ENCODE assay signal across 10 cellular contexts in genomic region chr1:64042331-64043100, GRCh38.
DNase-seq lines count a peak whose midpoint lies in the region; ATAC-seq and TF ChIP-seq lines count a peak whose summit lies in the region.
"Had no signal": no experiment of that assay in that cellular context is flagged by ENCODE, and none has a peak within 500 bp of the region (broad histone marks: within the 10 kb centered on the region; RNA-seq: fewer than 3 reads in every experiment).

No MANE protein-coding gene starts in this region.

- H3K27me3 ChIP-seq in heart right ventricle, result no peaks in the 10 kb centered on the region
- H3K27me3 ChIP-seq: Peyer's patch had no signal

- ATAC-seq in heart right ventricle (peak; percentile 57 to 90 (median 82)), GM21723 (IDR thresholded peaks at IDR 0.05; ENCODE audit: unreplicated experiment) (no peak)

- H3K4me3 ChIP-seq in heart right ventricle, result no peak overlapping the region
- H3K4me3 ChIP-seq in skeletal muscle cell (ENCODE audit: low read depth, low read length), result no peak overlapping the region
- H3K4me3 ChIP-seq: Peyer's patch had no signal

- H3K36me3 ChIP-seq in heart right ventricle, result no peaks in the 10 kb centered on the region
- H3K36me3 ChIP-seq: Peyer's patch had no signal

- no peak for TF ChIP-seq CTCF in heart right ventricle (IDR thresholded peaks at IDR 0.05)

- intact Hi-C loops in heart right ventricle (cut with DNase I), result loop anchor here in 4 of 10 donors (5.0 to 10.0 kb wide), 3 partner anchors 95 to 348 kb away; no protein-coding TSS in a partner anchor

- no peaks in the 10 kb centered on the region for H3K9me3 ChIP-seq in heart right ventricle
- H3K9me3 ChIP-seq: Peyer's patch had no signal

- WGBS in heart right ventricle, 2 donors, result 33 to 54% methylated on average over 10 of the region's 10 CpGs

- peak; percentile 68 for DNase-seq in GM04503 (ENCODE audit: low read depth)
- DNase-seq in heart right ventricle, result peak in 1 of 2 donors; percentile 60
- peak; percentile 99 for DNase-seq in skeletal muscle cell (ENCODE audit: low read depth)
- DNase-seq in NCI-H2227 treated with DMSO at 0.1 percent for 48 hours (lab: John Stamatoyannopoulos, UW), result no peak
- no peak for DNase-seq in germinal center (ENCODE audit: low spot score)
- DNase-seq in activated naive CD4-positive, alpha-beta T cell treated with anti-CD3 and anti-CD28 coated beads, Interleukin-2, amount 50 U/mL, for 16 hours, result no peak
- DNase-seq: activated gamma-delta T cell treated with Interleukin-2 at 50 U/mL for 16 hours, Peyer's patch had no signal

- H3K4me1 ChIP-seq in heart right ventricle, result peaks cover 12 to 69% (median 38%) of the 10 kb centered on the region in 9 donors
- H3K4me1 ChIP-seq: Peyer's patch had no signal

- H3K27ac ChIP-seq in angular gyrus (ENCODE audit: low read depth, low read length) (peak overlapping the region; percentile 64), heart right ventricle (peak overlapping the region; percentile 21 to 84 (median 68))

Comparison
In these comparisons a context has a peak if more than half of its experiments do, and no peak if none do; other contexts are left out.
1. DNase-seq: peak in GM04503 (single experiment) and skeletal muscle cell (single experiment); none in NCI-H2227 treated with DMSO at 0.1 percent for 48 hours (single experiment), germinal center (single experiment) and activated naive CD4-positive, alpha-beta T cell treated with anti-CD3 and anti-CD28 coated beads, Interleukin-2, amount 50 U/mL, for 16 hours (single experiment).